ENCODE assay signal across 2 cellular contexts in genomic region chr4:94342713-94343112, GRCh38.
TF ChIP-seq lines count a peak whose summit lies in the region.

TSS of gene HPGDS (minus strand) at chr4:94342836. CDS start at chr4:94334629, 8,207 bp downstream.

TF ChIP-seq in HCT116, 20 proteins besides CTCF, POLR2A, EP300 and RAD21:
- TF ChIP-seq FOSL1 (IDR thresholded peaks at IDR 0.05; ENCODE audit: low read depth) = no peak
- no peak for TF ChIP-seq CBX3 (IDR thresholded peaks at IDR 0.05; ENCODE audit: low read depth)
- no peak for TF ChIP-seq EGR1 (IDR thresholded peaks at IDR 0.05; ENCODE audit: low read depth)
- TF ChIP-seq ZFX (IDR thresholded peaks at IDR 0.05) = no peak
- no peak for TF ChIP-seq MAX (IDR thresholded peaks at IDR 0.05)
- no peak for TF ChIP-seq EZH2phosphoT487 (IDR thresholded peaks at IDR 0.05; ENCODE audit: borderline replicate concordance)
- no peak for TF ChIP-seq REST (IDR thresholded peaks at IDR 0.05; ENCODE audit: low read depth)
- no peak for TF ChIP-seq ZBTB33 (IDR thresholded peaks at IDR 0.05; ENCODE audit: extremely low read depth, insufficient replicate concordance, low read length)
- TF ChIP-seq CEBPB (IDR thresholded peaks at IDR 0.05; ENCODE audit: low read depth) = no peak
- TF ChIP-seq JUND (IDR thresholded peaks at IDR 0.05) = no peak
- no peak for TF ChIP-seq YY1 (IDR thresholded peaks at IDR 0.05; ENCODE audit: extremely low read depth, insufficient replicate concordance, low read depth, low read length)
- no peak for TF ChIP-seq ATF3 (IDR thresholded peaks at IDR 0.05)
- no peak for TF ChIP-seq SP1 (IDR thresholded peaks at IDR 0.05; ENCODE audit: low read depth)
- TF ChIP-seq SIN3A (IDR thresholded peaks at IDR 0.05; ENCODE audit: low read depth) = no peak

TF ChIP-seq in GM12878, 131 proteins besides CTCF, POLR2A, EP300 and RAD21:
- no peak for TF ChIP-seq NFIC (IDR thresholded peaks at IDR 0.05; ENCODE audit: low read depth, low read length)
- no peak for TF ChIP-seq HSF1 (IDR thresholded peaks at IDR 0.05; ENCODE audit: low read depth, low read length)
- no peak for TF ChIP-seq EGR1 (IDR thresholded peaks at IDR 0.05; ENCODE audit: borderline replicate concordance in 1 of 2, low read depth in 2 of 2, low read length in 2 of 2)
- TF ChIP-seq SRF (IDR thresholded peaks at IDR 0.05; ENCODE audit: low read depth in 2 of 2, low read length in 2 of 2) = no peak
- no peak for TF ChIP-seq BCL11A (IDR thresholded peaks at IDR 0.05; ENCODE audit: low read depth, low read length)
- no peak for TF ChIP-seq ZBTB33 (IDR thresholded peaks at IDR 0.05)
- no peak for TF ChIP-seq SMARCA5 (IDR thresholded peaks at IDR 0.05)
- TF ChIP-seq KLF5 (IDR thresholded peaks at IDR 0.05; ENCODE audit: partially characterized antibody) = no peak
- TF ChIP-seq STAT3 (IDR thresholded peaks at IDR 0.05; ENCODE audit: low read depth, low read length) = no peak
- TF ChIP-seq PAX5 (IDR thresholded peaks at IDR 0.05; ENCODE audit: borderline replicate concordance, low read depth, low read length) = no peak
- no peak for TF ChIP-seq RBBP5 (conservative IDR thresholded peaks at IDR 0.05)
- no peak for TF ChIP-seq BRCA1 (IDR thresholded peaks at IDR 0.05; ENCODE audit: low read depth, low read length)
- TF ChIP-seq EED (IDR thresholded peaks at IDR 0.05; ENCODE audit: low read depth) = no peak
- no peak for TF ChIP-seq NRF1 (conservative IDR thresholded peaks at IDR 0.05; ENCODE audit: low read depth, low read length)
- no peak for TF ChIP-seq DPF2 (IDR thresholded peaks at IDR 0.05)
- no peak for TF ChIP-seq ELK1 (IDR thresholded peaks at IDR 0.05; ENCODE audit: low read depth, low read length)
- no peak for TF ChIP-seq HDGF (IDR thresholded peaks at IDR 0.05)
TF ChIP-seq in GM12878: peak in this region for 0.
